ENCODE assay signal across 13 cellular contexts in genomic region chr16:89688395-89688794, GRCh38. TPM values are rescaled to one million over a fixed set of nuclear protein-coding genes. Genes with fewer than 3 reads are reported as not detected.
DNase-seq lines count a peak whose midpoint lies in the region; TF ChIP-seq lines count a peak whose summit lies in the region.
"Had no signal": no experiment of that assay in that cellular context is flagged by ENCODE, and none has a peak within 500 bp of the region (broad histone marks: within the 10 kb centered on the region; RNA-seq: fewer than 3 reads in every experiment).

No MANE protein-coding gene starts in this region.

- H3K14ac ChIP-seq in mesenchymal stem cell (ENCODE audit: low read length in 2 of 2), result no peak overlapping the region

- intact Hi-C loops in Calu3 (cut with micrococcal nuclease; ENCODE audit: unreplicated experiment), result no loop called here
- intact Hi-C loops in activated T-helper 2 cell treated with anti-CD3 and anti-CD28 coated beads, Interferon-gamma antibody, Interleukin-2, Interleukin-4, amounts not matched to agents 10 μg/mL and 5 μg/mL and 100 μg/mL, durations not matched to agents 14 hours and 24 hours and 36 hours (cut with micrococcal nuclease), result no loop called here

- peaks cover 13 to 50% (median 42%) of the 10 kb centered on the region in 10 experiments for H3K4me1 ChIP-seq in BLaER1 treated with 17β-estradiol and CSF1 and Interleukin-3, amounts not matched to agents 10 nM and 100 nM
- peaks cover 23% of the 10 kb centered on the region for H3K4me1 ChIP-seq in mesenchymal stem cell (ENCODE audit: control insufficient read depth, insufficient read depth, low read depth, low read length)

- no peak overlapping the region for H2BK15ac ChIP-seq in mesenchymal stem cell (ENCODE audit: low read depth, poor library complexity, severe bottlenecking)

- H2BK120ac ChIP-seq in mesenchymal stem cell (ENCODE audit: low read depth, low read length), result no peak overlapping the region

- no peak for TF ChIP-seq CTCF in Calu3 (IDR thresholded peaks at IDR 0.05; ENCODE audit: unreplicated experiment)

- no peak overlapping the region for H2BK12ac ChIP-seq in mesenchymal stem cell (ENCODE audit: low read length in 2 of 2)

- H3K27me3 Mint-ChIP-seq in Calu3 (ENCODE audit: unreplicated experiment), result no peaks in the 10 kb centered on the region
- no peaks in the 10 kb centered on the region for H3K27me3 Mint-ChIP-seq in activated T-helper 2 cell treated with anti-CD3 and anti-CD28 coated beads, Interferon-gamma antibody, Interleukin-2, Interleukin-4, amounts not matched to agents 10 μg/mL and 5 μg/mL and 100 μg/mL, durations not matched to agents 14 hours and 24 hours and 36 hours (ENCODE audit: low read depth)

- H4K20me1 ChIP-seq in BLaER1 treated with 17β-estradiol and CSF1 and Interleukin-3, amounts not matched to agents 10 nM and 100 nM, result peaks cover 0 to 56% (median 37%) of the 10 kb centered on the region in 11 experiments; a peak in 17 of 22 replicates

- peak overlapping the region; percentile 85 to 99 (median 97); a peak in 21 of 22 replicates for H3K4me2 ChIP-seq in BLaER1 treated with 17β-estradiol and CSF1 and Interleukin-3, amounts not matched to agents 10 nM and 100 nM
- H3K4me2 ChIP-seq in mesenchymal stem cell (ENCODE audit: low read length, poor library complexity, severe bottlenecking), result no peak overlapping the region

- no peak overlapping the region for H2AFZ ChIP-seq in mesenchymal stem cell (ENCODE audit: low read depth, low read length)

- BruUV-seq in Calu3 (replicated peaks; lab: Mats Ljungman, UMichigan), result no TSS peak

- H3K18ac ChIP-seq in mesenchymal stem cell (ENCODE audit: low read depth in 1 of 2, low read length in 2 of 2), result no peak overlapping the region

- CTCF ChIA-PET in Calu3 (lab: Charles Lee), result no interaction called here

- H3K27me3 ChIP-seq in BLaER1 treated with 17β-estradiol and CSF1 and Interleukin-3, amounts not matched to agents 10 nM and 100 nM, result no peaks in the 10 kb centered on the region
- H3K27me3 ChIP-seq in mesenchymal stem cell (ENCODE audit: control insufficient read depth in 1 of 2, insufficient read depth in 1 of 2, low read length in 2 of 2), result no peaks in the 10 kb centered on the region

- peaks cover 39 to 78% (median 68%) of the 10 kb centered on the region in 11 experiments for H3K36me3 ChIP-seq in BLaER1 treated with 17β-estradiol and CSF1 and Interleukin-3, amounts not matched to agents 10 nM and 100 nM
- peaks cover 39 to 55% of the 10 kb centered on the region in 2 experiments for H3K36me3 ChIP-seq in mesenchymal stem cell (ENCODE audit: control insufficient read depth in 1 of 2, insufficient read depth in 2 of 2, low read depth in 1 of 2, low read length in 2 of 2)

- no peak overlapping the region for H4K8ac ChIP-seq in mesenchymal stem cell (ENCODE audit: low read length)

- H3K23ac ChIP-seq in mesenchymal stem cell (ENCODE audit: low read length in 2 of 2), result no peak overlapping the region

- H3K9ac ChIP-seq in BLaER1 treated with 17β-estradiol and CSF1 and Interleukin-3, amounts not matched to agents 10 nM and 100 nM, result peak overlapping the region in 5 of 11 experiments; percentile 29 to 96 (median 89); a peak in 6 of 22 replicates
- no peak overlapping the region for H3K9ac ChIP-seq in mesenchymal stem cell (ENCODE audit: low read length)

- H3K4ac ChIP-seq in mesenchymal stem cell (ENCODE audit: low read depth in 1 of 2, low read length in 2 of 2), result no peak overlapping the region

- peaks cover 10% of the 10 kb centered on the region for H3K4me1 Mint-ChIP-seq in Calu3 (ENCODE audit: low read depth, unreplicated experiment)
- peaks cover 8% of the 10 kb centered on the region for H3K4me1 Mint-ChIP-seq in activated T-helper 2 cell treated with anti-CD3 and anti-CD28 coated beads, Interferon-gamma antibody, Interleukin-2, Interleukin-4, amounts not matched to agents 10 μg/mL and 5 μg/mL and 100 μg/mL, durations not matched to agents 14 hours and 24 hours and 36 hours (ENCODE audit: low read depth)

- H3K9me3 Mint-ChIP-seq in Calu3 (ENCODE audit: low read depth, unreplicated experiment), result no peaks in the 10 kb centered on the region
- H3K9me3 Mint-ChIP-seq in activated T-helper 2 cell treated with anti-CD3 and anti-CD28 coated beads, Interferon-gamma antibody, Interleukin-2, Interleukin-4, amounts not matched to agents 10 μg/mL and 5 μg/mL and 100 μg/mL, durations not matched to agents 14 hours and 24 hours and 36 hours, result peaks cover 4% of the 10 kb centered on the region

- no peak overlapping the region for H4K91ac ChIP-seq in mesenchymal stem cell (ENCODE audit: low read length)

- peak overlapping the region; percentile 40 for H2AK5ac ChIP-seq in mesenchymal stem cell (ENCODE audit: low read length, severe bottlenecking)

- no peak overlapping the region for H3K4me3 ChIP-seq in BLaER1 treated with 17β-estradiol and CSF1 and Interleukin-3, amounts not matched to agents 10 nM and 100 nM
- H3K4me3 ChIP-seq in mesenchymal stem cell (ENCODE audit: insufficient read depth in 1 of 2, low read depth in 1 of 2, low read length in 2 of 2), result no peak overlapping the region

- peak overlapping the region in 1 of 11 experiments; percentile 92; a peak in 1 of 22 replicates for H3K27ac ChIP-seq in BLaER1 treated with 17β-estradiol and CSF1 and Interleukin-3, amounts not matched to agents 10 nM and 100 nM
- no peak overlapping the region for H3K27ac ChIP-seq in mesenchymal stem cell (ENCODE audit: low read length, poor library complexity, severe bottlenecking)

- no peak for DNase-seq in Calu3
- DNase-seq in activated T-helper 2 cell treated with anti-CD3 and anti-CD28 coated beads, Interferon-gamma antibody, Interleukin-2, Interleukin-4, amounts not matched to agents 10 μg/mL and 5 μg/mL and 100 μg/mL, durations not matched to agents 14 hours and 24 hours and 36 hours (ENCODE audit: low spot score), result no peak
- no peak for DNase-seq in mesenchymal stem cell
- DNase-seq in HCEC 1CT, result no peak
- no peak for DNase-seq in iPS-NIHi7 (ENCODE audit: extremely low spot score)
- DNase-seq in stimulated activated CD4-positive, alpha-beta T cell treated with anti-CD3 and anti-CD28 coated beads, Interleukin-1b, Interleukin-23, amount 100 ng/mL, for 48 hours, result no peak
- DNase-seq: activated CD4-positive, CD25-positive, alpha-beta regulatory T cell treated with anti-CD3 and anti-CD28 coated beads, Interleukin-2, amount 50 U/mL, for 72 hours; activated effector memory CD4-positive, alpha-beta T cell treated with Interleukin-2 at 50 U/mL for 16 hours; GF-D8; kidney; NCI-H1092; trophoblast cell had no signal

- no peak overlapping the region for H2BK5ac ChIP-seq in mesenchymal stem cell (ENCODE audit: low read depth, low read length, poor library complexity, severe bottlenecking)

- H3K9me3 ChIP-seq in BLaER1 treated with 17β-estradiol and CSF1 and Interleukin-3, amounts not matched to agents 10 nM and 100 nM (replicated peaks in 1 of 11), result peaks cover 13 to 26% (median 25%) of the 10 kb centered on the region in 11 experiments
- no peaks in the 10 kb centered on the region for H3K9me3 ChIP-seq in mesenchymal stem cell (ENCODE audit: control insufficient read depth, low read length)

- H3K36me3 Mint-ChIP-seq in Calu3 (ENCODE audit: insufficient read depth, unreplicated experiment), result peaks cover 86% of the 10 kb centered on the region
- H3K36me3 Mint-ChIP-seq in activated T-helper 2 cell treated with anti-CD3 and anti-CD28 coated beads, Interferon-gamma antibody, Interleukin-2, Interleukin-4, amounts not matched to agents 10 μg/mL and 5 μg/mL and 100 μg/mL, durations not matched to agents 14 hours and 24 hours and 36 hours (ENCODE audit: low read depth), result peaks cover 34% of the 10 kb centered on the region

- WGBS in mesenchymal stem cell, result 96% methylated on average over 5 of the region's 5 CpGs

- peak overlapping the region; percentile 82 for H3K4me3 Mint-ChIP-seq in Calu3 (ENCODE audit: low read depth, unreplicated experiment)
- peak overlapping the region; percentile 96 for H3K4me3 Mint-ChIP-seq in activated T-helper 2 cell treated with anti-CD3 and anti-CD28 coated beads, Interferon-gamma antibody, Interleukin-2, Interleukin-4, amounts not matched to agents 10 μg/mL and 5 μg/mL and 100 μg/mL, durations not matched to agents 14 hours and 24 hours and 36 hours (ENCODE audit: low read depth)

- no peak overlapping the region for H3K27ac Mint-ChIP-seq in Calu3 (ENCODE audit: unreplicated experiment)
- no peak overlapping the region for H3K27ac Mint-ChIP-seq in activated T-helper 2 cell treated with anti-CD3 and anti-CD28 coated beads, Interferon-gamma antibody, Interleukin-2, Interleukin-4, amounts not matched to agents 10 μg/mL and 5 μg/mL and 100 μg/mL, durations not matched to agents 14 hours and 24 hours and 36 hours

- H3K79me1 ChIP-seq in mesenchymal stem cell (replicated peaks; ENCODE audit: low read length, poor library complexity, severe bottlenecking), result peaks cover 31% of the 10 kb centered on the region

RNA-seq across cellular contexts. Expression of gene CDK10, which starts 1.9 kb away (rescaled TPM):
- total RNA-seq in Calu3 (2022), result 102 and 106 TPM in 2 replicates
- total RNA-seq in activated T-helper 2 cell treated with anti-CD3 and anti-CD28 coated beads, Interferon-gamma antibody, Interleukin-2, Interleukin-4, amounts not matched to agents 10 μg/mL and 5 μg/mL and 100 μg/mL, durations not matched to agents 14 hours and 24 hours and 36 hours, result 95.5 and 103 TPM in 2 replicates
- polyA plus RNA-seq in mesenchymal stem cell (2013, experiment 1 of 2), result 21.1 TPM
- 23.0 TPM for polyA plus RNA-seq in mesenchymal stem cell (2013, experiment 2 of 2)

RNA-seq across cellular contexts. Expression of gene SPATA2L, which starts 13.1 kb away (rescaled TPM):
- 20.7 and 23.6 TPM in 2 replicates for total RNA-seq in Calu3 (2022)
- total RNA-seq in activated T-helper 2 cell treated with anti-CD3 and anti-CD28 coated beads, Interferon-gamma antibody, Interleukin-2, Interleukin-4, amounts not matched to agents 10 μg/mL and 5 μg/mL and 100 μg/mL, durations not matched to agents 14 hours and 24 hours and 36 hours, result 10.9 and 12.9 TPM in 2 replicates
- 6.6 TPM for polyA plus RNA-seq in mesenchymal stem cell (2013, experiment 1 of 2)
- polyA plus RNA-seq in mesenchymal stem cell (2013, experiment 2 of 2), result 6.9 TPM

RNA-seq across cellular contexts. Expression of gene SPATA33, which starts 30.8 kb away (rescaled TPM):
- 23.5 and 27.3 TPM in 2 replicates for total RNA-seq in Calu3 (2022)
- 15.5 and 16.6 TPM in 2 replicates for total RNA-seq in activated T-helper 2 cell treated with anti-CD3 and anti-CD28 coated beads, Interferon-gamma antibody, Interleukin-2, Interleukin-4, amounts not matched to agents 10 μg/mL and 5 μg/mL and 100 μg/mL, durations not matched to agents 14 hours and 24 hours and 36 hours
- polyA plus RNA-seq in mesenchymal stem cell (2013, experiment 1 of 2), result 9.7 TPM
- 8.6 TPM for polyA plus RNA-seq in mesenchymal stem cell (2013, experiment 2 of 2)

RNA-seq across cellular contexts. Expression of gene CHMP1A, which starts 30.9 kb away (rescaled TPM):
- 132 and 135 TPM in 2 replicates for total RNA-seq in Calu3 (2022)
- 80.0 and 89.0 TPM in 2 replicates for total RNA-seq in activated T-helper 2 cell treated with anti-CD3 and anti-CD28 coated beads, Interferon-gamma antibody, Interleukin-2, Interleukin-4, amounts not matched to agents 10 μg/mL and 5 μg/mL and 100 μg/mL, durations not matched to agents 14 hours and 24 hours and 36 hours
- polyA plus RNA-seq in mesenchymal stem cell (2013, experiment 1 of 2), result 46.7 TPM
- 45.2 TPM for polyA plus RNA-seq in mesenchymal stem cell (2013, experiment 2 of 2)

RNA-seq across cellular contexts. Expression of gene VPS9D1, which starts 32.3 kb away (rescaled TPM):
- total RNA-seq in Calu3 (2022), result 26.7 and 28.2 TPM in 2 replicates
- 4.6 and 4.8 TPM in 2 replicates for total RNA-seq in activated T-helper 2 cell treated with anti-CD3 and anti-CD28 coated beads, Interferon-gamma antibody, Interleukin-2, Interleukin-4, amounts not matched to agents 10 μg/mL and 5 μg/mL and 100 μg/mL, durations not matched to agents 14 hours and 24 hours and 36 hours
- polyA plus RNA-seq in mesenchymal stem cell (2013, experiment 1 of 2), result 17.6 TPM
- 17.7 TPM for polyA plus RNA-seq in mesenchymal stem cell (2013, experiment 2 of 2)
